Comparison of ENCODE assay signal across 9 cellular contexts in the genomic region with DNA sequence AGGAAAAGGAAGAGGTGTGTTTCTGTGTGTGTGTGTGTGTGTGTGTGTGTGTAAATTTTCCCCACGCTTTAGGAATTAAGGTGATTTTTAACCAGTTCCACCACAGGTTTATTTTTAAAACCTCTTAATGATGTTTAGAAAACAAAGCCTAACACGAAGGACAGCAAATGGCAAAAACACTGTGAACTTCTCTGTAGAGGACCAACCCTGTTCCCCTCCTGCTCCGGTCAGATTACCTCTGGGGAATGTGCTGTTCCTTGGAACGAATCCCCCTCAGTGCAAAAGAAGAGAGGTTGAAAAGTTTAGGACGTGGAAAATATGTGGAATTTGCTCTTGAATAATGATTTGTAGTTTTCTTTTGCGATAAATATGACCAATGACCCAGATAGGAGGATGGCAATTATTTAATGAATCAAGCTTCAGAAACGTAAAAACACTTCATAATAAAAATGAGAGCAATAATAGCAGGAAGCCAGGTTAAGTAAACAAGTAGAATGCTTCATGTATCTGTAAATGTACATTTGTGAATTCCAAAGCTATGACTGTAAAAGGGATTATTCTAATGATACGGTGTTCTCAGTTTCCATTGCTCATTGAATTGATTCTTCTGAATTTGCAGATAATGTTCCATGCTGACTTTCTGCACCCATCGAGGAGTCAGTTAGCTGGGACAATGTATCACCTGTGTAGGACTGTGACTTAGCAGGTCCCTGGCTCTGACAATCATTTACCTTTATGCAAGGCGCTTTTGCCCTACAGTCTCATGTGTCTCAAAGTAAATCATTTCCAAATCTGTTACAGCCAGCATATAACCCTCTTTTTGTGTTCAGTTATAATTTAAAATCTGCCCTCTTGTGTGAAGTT.
DNase-seq lines count a peak whose midpoint lies in the region; ATAC-seq, FAIRE-seq and TF ChIP-seq lines count a peak whose summit lies in the region.
"Had no signal": no experiment of that assay in that cellular context is flagged by ENCODE, and none has a peak within 500 bp of the region (broad histone marks: within the 10 kb centered on the region; RNA-seq: fewer than 3 reads in every experiment).

No MANE protein-coding gene starts in this region.

- ATAC-seq in GM18517 (IDR thresholded peaks at IDR 0.05; ENCODE audit: unreplicated experiment) (peak; percentile 64), HCT116 (peak; percentile 81), PC-3 (peak; percentile 81), HepG2 (peak; percentile 99), GM21717 (IDR thresholded peaks at IDR 0.05; ENCODE audit: unreplicated experiment) (no peak), HG03442 (IDR thresholded peaks at IDR 0.05; ENCODE audit: unreplicated experiment) (no peak)

- no peaks in the 10 kb centered on the region for H4K20me1 ChIP-seq in HCT116 (ENCODE audit: insufficient read depth)
- H4K20me1 ChIP-seq in PC-3 (ENCODE audit: low read length), result no peaks in the 10 kb centered on the region
- no peaks in the 10 kb centered on the region for H4K20me1 ChIP-seq in HepG2 (ENCODE audit: insufficient read depth, low read length)

- TF ChIP-seq CTCF in HCT116 (IDR thresholded peaks at IDR 0.05 in 2 of 3, conservative IDR thresholded peaks at IDR 0.05 in 1 of 3; ENCODE audit: borderline replicate concordance in 1 of 3, insufficient read depth in 1 of 3, low read depth in 2 of 3, low read length in 2 of 3), result no peak
- no peak for TF ChIP-seq CTCF in PC-3 (conservative IDR thresholded peaks at IDR 0.05; ENCODE audit: low read depth, low read length)
- TF ChIP-seq CTCF in HepG2 (CRISPR knock-in tag; IDR thresholded peaks at IDR 0.05), result no peak
- no peak for TF ChIP-seq CTCF in CD14-positive monocyte (IDR thresholded peaks at IDR 0.05)

- no peak for TF ChIP-seq RAD21 in HCT116 (IDR thresholded peaks at IDR 0.05; ENCODE audit: low read depth)
- no peak for TF ChIP-seq RAD21 in HepG2 (CRISPR knock-in tag; IDR thresholded peaks at IDR 0.05)

- H3K9me2 ChIP-seq in HCT116 (ENCODE audit: insufficient read depth), result no peaks in the 10 kb centered on the region
- H3K9me2 ChIP-seq in PC-3 (replicated peaks; ENCODE audit: low read length), result no peaks in the 10 kb centered on the region

- TF ChIP-seq EP300 in HepG2 (IDR thresholded peaks at IDR 0.05; ENCODE audit: low read depth in 2 of 2, low read length in 2 of 2) (no peak), HepG2 (CRISPR knock-in tag; IDR thresholded peaks at IDR 0.05; ENCODE audit: borderline replicate concordance) (no peak)

- H3K4me2 ChIP-seq in HCT116 (ENCODE audit: low read length) (peak overlapping the region; percentile 79), PC-3 (ENCODE audit: low read length) (peak overlapping the region; percentile 82), HepG2 (ENCODE audit: low read depth, low read length) (peak overlapping the region; percentile 45)

- WGBS in HepG2 (ENCODE audit: low lambda C conversion rate), result 8% methylated on average over 10 of the region's 10 CpGs

- intact Hi-C loops in HCT116 (cut with micrococcal nuclease) (loop anchor here (10.0 kb wide), 1 partner anchor 231 kb away; no protein-coding TSS in a partner anchor), PC-3 (cut with micrococcal nuclease) (loop anchor here (5.0 kb wide), 1 partner anchor 248 kb away; no protein-coding TSS in a partner anchor), HepG2 (cut with micrococcal nuclease; ENCODE audit: unreplicated experiment) (no loop called here), CD14-positive monocyte (cut with micrococcal nuclease) (no loop called here)

- H3K9me3 ChIP-seq in HCT116 (ENCODE audit: control insufficient read depth in 1 of 2, insufficient read depth in 1 of 2, low read depth in 1 of 2, low read length in 2 of 2) (no peaks in the 10 kb centered on the region), PC-3 (ENCODE audit: low read length) (no peaks in the 10 kb centered on the region), HepG2 (ENCODE audit: low read length) (no peaks in the 10 kb centered on the region)

- H3K9ac ChIP-seq in HCT116 (ENCODE audit: low read length) (peak overlapping the region; percentile 13), PC-3 (ENCODE audit: low read length) (peak overlapping the region; percentile 73), HepG2 (ENCODE audit: insufficient read depth, low read depth, low read length) (no peak overlapping the region)

- H3K9me3 Mint-ChIP-seq in CD14-positive monocyte, result peaks cover 0 to 3% (median 0%) of the 10 kb centered on the region in 7 donors
- H3K9me3 Mint-ChIP-seq: CD4-positive, alpha-beta T cell had no signal

- no peaks in the 10 kb centered on the region for H3K4me1 Mint-ChIP-seq in CD14-positive monocyte

- H3F3A ChIP-seq in PC-3 (ENCODE audit: low read length, unreplicated experiment), result no peaks in the 10 kb centered on the region

- H3K4me3 ChIP-seq in HCT116 (replicated peaks in 1 of 2; ENCODE audit: low read depth in 1 of 2, low read length in 2 of 2) (peak overlapping the region; percentile 15 to 47), PC-3 (ENCODE audit: low read length) (peak overlapping the region; percentile 49), HepG2 (replicated peaks in 1 of 3; ENCODE audit: insufficient read depth in 1 of 3, low read depth in 2 of 3, low read length in 3 of 3) (peak overlapping the region in 1 of 3 experiments; percentile 23; a peak in 1 of 6 replicates)

- POLR2A ChIA-PET in HCT116 (lab: Charles Lee) (no interaction called here), PC-3 (lab: Charles Lee; ENCODE audit: unreplicated experiment) (no interaction called here), HepG2 (lab: Yijun Ruan, JAX) (no interaction called here)

- BruUV-seq in HCT116 (replicated peaks; lab: Mats Ljungman, UMichigan) (no TSS peak), PC-3 (replicated peaks; lab: Mats Ljungman, UMichigan) (no TSS peak), HepG2 (replicated peaks; lab: Mats Ljungman, UMichigan) (no TSS peak)

- H3K27ac Mint-ChIP-seq in CD14-positive monocyte, result no peak overlapping the region
- H3K27ac Mint-ChIP-seq: CD4-positive, alpha-beta T cell had no signal

- H3K27me3 ChIP-seq in HCT116 (ENCODE audit: insufficient read depth, low read length) (no peaks in the 10 kb centered on the region), PC-3 (ENCODE audit: low read length) (no peaks in the 10 kb centered on the region), HepG2 (ENCODE audit: control insufficient read depth in 1 of 2, insufficient read depth in 2 of 2, low read length in 2 of 2) (no peaks in the 10 kb centered on the region)

- H3K79me2 ChIP-seq in HCT116 (ENCODE audit: insufficient read depth, low read length) (no peaks in the 10 kb centered on the region), PC-3 (ENCODE audit: low read length) (no peaks in the 10 kb centered on the region), HepG2 (ENCODE audit: insufficient read depth, low read length) (no peaks in the 10 kb centered on the region)

- H2AFZ ChIP-seq in HCT116 (ENCODE audit: low read depth, low read length, poor library complexity, severe bottlenecking), result peak overlapping the region; percentile 93
- H2AFZ ChIP-seq in PC-3 (ENCODE audit: low read length), result peak overlapping the region; percentile 63
- no peak overlapping the region for H2AFZ ChIP-seq in HepG2 (ENCODE audit: low read length)

- FAIRE-seq in HepG2 (lab: Jason Lieb, UNC), result peak; percentile 46

- H3K27ac ChIP-seq in HCT116 (ENCODE audit: low read depth, low read length) (peak overlapping the region; percentile 62), PC-3 (ENCODE audit: low read length) (peak overlapping the region; percentile 95), HepG2 (ENCODE audit: extremely low read length, insufficient read depth, low read length) (no peak overlapping the region)

- no peak overlapping the region for H3K4me3 Mint-ChIP-seq in CD14-positive monocyte
- H3K4me3 Mint-ChIP-seq: CD4-positive, alpha-beta T cell had no signal

- H3K36me3 Mint-ChIP-seq in CD14-positive monocyte, result no peaks in the 10 kb centered on the region

- TF ChIP-seq POLR2A in HCT116 (IDR thresholded peaks at IDR 0.05; ENCODE audit: borderline replicate concordance, extremely low read depth, insufficient read depth, insufficient read length) (no peak), HepG2 (IDR thresholded peaks at IDR 0.05; ENCODE audit: insufficient read depth in 1 of 2, low read depth in 2 of 2, low read length in 2 of 2) (no peak)

- H3K4me1 ChIP-seq in HCT116 (ENCODE audit: control insufficient read depth in 1 of 2, insufficient read depth in 2 of 2, low read length in 2 of 2) (peaks cover 8 to 27% of the 10 kb centered on the region in 2 experiments), PC-3 (ENCODE audit: insufficient read depth, low read length) (peaks cover 32% of the 10 kb centered on the region), HepG2 (ENCODE audit: insufficient read depth, low read length) (peaks cover 17% of the 10 kb centered on the region)

- H3K36me3 ChIP-seq in HCT116 (ENCODE audit: control insufficient read depth in 1 of 2, insufficient read depth in 2 of 2, low read length in 2 of 2) (no peaks in the 10 kb centered on the region), PC-3 (ENCODE audit: low read depth, low read length) (no peaks in the 10 kb centered on the region), HepG2 (replicated peaks in 1 of 2; ENCODE audit: control insufficient read depth in 1 of 2, insufficient read depth in 2 of 2, low read length in 2 of 2) (no peaks in the 10 kb centered on the region)

- peaks cover 0 to 4% (median 0%) of the 10 kb centered on the region in 3 donors for H3K27me3 Mint-ChIP-seq in CD14-positive monocyte (ENCODE audit: low read depth in 3 of 3)

- CTCF ChIA-PET in HCT116 (lab: Charles Lee) (no interaction called here), PC-3 (lab: Charles Lee) (interaction anchor here (0.7 kb wide), 1 partner anchor 9 kb away, joined by 3 read pairs; no protein-coding TSS in a partner anchor), HepG2 (lab: Yijun Ruan, JAX; ENCODE audit: low intra/inter-chr PET ratio, low total read pairs) (no interaction called here)

- in situ Hi-C loops in HepG2 (cut with HindIII; ENCODE audit: extremely low pct_ligation_motif_present, low pct_unique_long_range_greater_than_20kb), result no loop called here

- RAD21 ChIA-PET in HCT116 (lab: Charles Lee; ENCODE audit: low non-redundant PET in 1 of 2, low total read pairs in 2 of 2, uncharacterized antibody in 2 of 2, unreplicated experiment in 2 of 2), result no interaction called here

- DNase-seq in HCT116 (ENCODE audit: low read depth, low spot score), result no peak
- DNase-seq in PC-3, result peak; percentile 81
- peak; percentile 34 for DNase-seq in HepG2 (ENCODE audit: low spot score)
- no peak for DNase-seq in NCI-H82 (lab: John Stamatoyannopoulos, UW)
- no peak for DNase-seq in CD14-positive monocyte (ENCODE audit: low spot score)
- DNase-seq: CD4-positive, alpha-beta T cell had no signal

TF ChIP-seq in HCT116, 20 proteins besides CTCF, POLR2A, EP300 and RAD21 (continues in another document):
- TF ChIP-seq SIN3A (IDR thresholded peaks at IDR 0.05; ENCODE audit: low read depth), result no peak
- TF ChIP-seq SP1 (IDR thresholded peaks at IDR 0.05; ENCODE audit: low read depth), result peak; percentile 38; the same call in 1 of the 2 replicates

TF ChIP-seq in HepG2, 621 proteins besides CTCF, POLR2A, EP300 and RAD21:
- no peak for TF ChIP-seq ZNF232 (CRISPR knock-in tag; IDR thresholded peaks at IDR 0.05; ENCODE audit: borderline replicate concordance)

Comparison
In these comparisons a context has a peak if more than half of its experiments do, and no peak if none do; other contexts are left out.
1. ATAC-seq: peak in GM18517 (single experiment), HCT116 (single experiment), PC-3 (single experiment) and HepG2 (single experiment); none in GM21717 (single experiment) and HG03442 (single experiment).
2. DNase-seq: peak in PC-3 (single experiment) and HepG2 (single experiment); none in HCT116 (single experiment), NCI-H82 (single experiment) and CD14-positive monocyte (single experiment).
3. intact Hi-C loops: an anchor here in HCT116 (10.0 kb wide) and PC-3 (5.0 kb wide); none called in HepG2 and CD14-positive monocyte.
4. Peak in every context shown above with its lines, with median percentiles within 50 percentile points of each other: H3K4me2 ChIP-seq.